Comparison of ENCODE assay signal across 8 cellular contexts in the genomic region with DNA sequence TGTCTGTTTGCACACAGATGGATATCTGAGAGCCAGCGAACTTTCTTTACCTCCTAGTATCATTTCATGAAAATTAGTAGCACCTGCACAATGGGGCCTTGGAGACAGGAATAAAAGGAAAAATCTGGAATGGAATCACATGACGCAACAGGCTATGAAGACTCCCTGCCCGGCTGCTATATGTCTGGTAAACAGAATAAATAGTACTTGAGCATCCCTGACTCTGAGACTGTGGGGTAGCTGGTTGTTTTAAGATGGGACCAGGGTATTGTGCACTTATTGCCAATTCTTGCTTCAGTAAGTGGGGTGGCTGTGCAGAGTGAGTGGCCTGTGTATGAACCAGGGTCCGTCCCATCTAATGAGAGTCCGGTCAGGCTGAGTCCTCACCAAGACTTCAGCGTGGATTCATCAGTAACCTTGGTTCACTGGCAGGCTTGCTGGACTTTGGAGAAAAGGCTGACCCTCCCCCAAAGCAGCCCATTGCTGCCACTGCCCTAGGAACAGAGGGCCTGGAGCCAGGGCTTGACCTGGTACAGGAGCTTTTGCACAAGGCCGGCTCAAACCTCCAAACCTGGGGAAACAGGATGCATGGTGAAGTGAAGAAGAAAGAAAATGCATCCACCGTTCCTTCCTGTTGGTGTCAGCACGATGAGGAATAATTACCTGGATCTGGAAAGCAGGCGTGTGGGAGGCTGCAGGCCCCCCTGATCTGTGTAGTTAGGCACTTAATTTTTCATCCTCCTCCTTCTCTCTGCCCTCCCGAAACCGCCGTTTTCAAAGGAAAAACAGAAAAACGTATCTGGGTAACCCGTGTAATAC.
DNase-seq lines count a peak whose midpoint lies in the region; ATAC-seq, FAIRE-seq and TF ChIP-seq lines count a peak whose summit lies in the region.

No MANE protein-coding gene starts in this region.

- FAIRE-seq in GM12891 (lab: Jason Lieb, UNC): no peak

- no peaks in the 10 kb centered on the region for H3K36me3 Mint-ChIP-seq in natural killer cell

- H3K9me3 Mint-ChIP-seq in natural killer cell: no peaks in the 10 kb centered on the region

- no peaks in the 10 kb centered on the region for H3K27me3 ChIP-seq in heart right ventricle

- TF ChIP-seq POLR2A in GM12891 (IDR thresholded peaks at IDR 0.05; ENCODE audit: low read depth, low read length): no peak

- ATAC-seq in heart right ventricle (no peak), left cardiac atrium (no peak), natural killer cell (no peak), HG02885 (IDR thresholded peaks at IDR 0.05; ENCODE audit: poor library complexity, unreplicated experiment) (no peak), HG03175 (IDR thresholded peaks at IDR 0.05; ENCODE audit: unreplicated experiment) (no peak)

- H3K27me3 Mint-ChIP-seq in natural killer cell (ENCODE audit: low read depth in 2 of 2): no peaks in the 10 kb centered on the region

- no peaks in the 10 kb centered on the region for H3K9me3 ChIP-seq in heart right ventricle

- H3K4me3 ChIP-seq in heart right ventricle (peak overlapping the region in 5 of 10 donors; percentile 53 to 71 (median 62)), choroid plexus epithelial cell (ENCODE audit: low read depth, low read length) (no peak overlapping the region)

- H3K27ac ChIP-seq in heart right ventricle: peak overlapping the region; percentile 93 to 99 (median 97)

- DNase-seq in heart right ventricle (no peak), left cardiac atrium (no peak), choroid plexus epithelial cell (ENCODE audit: low read depth) (peak; percentile 23), natural killer cell (no peak), GM12891 (ENCODE audit: insufficient read length, low spot score) (no peak)
- DNase-seq in stimulated activated CD4-positive, alpha-beta T cell treated with anti-CD3 and anti-CD28 coated beads, Interleukin-4, amount 100 ng/mL, for 24 hours: no peak

- TF ChIP-seq CTCF in heart right ventricle (IDR thresholded peaks at IDR 0.05) (no peak), choroid plexus epithelial cell (conservative IDR thresholded peaks at IDR 0.05; ENCODE audit: low read depth, low read length) (no peak), natural killer cell (IDR thresholded peaks at IDR 0.05) (no peak)

- 74 to 80% methylated on average over 15 of the region's 15 CpGs for WGBS in heart right ventricle, 2 donors

- H3K4me3 Mint-ChIP-seq in natural killer cell: peak overlapping the region; percentile 93

- peaks cover 47% of the 10 kb centered on the region in 2 donors for H3K4me1 Mint-ChIP-seq in natural killer cell

- H3K27ac Mint-ChIP-seq in natural killer cell: peak overlapping the region; percentile 99

- peaks cover 14 to 61% (median 44%) of the 10 kb centered on the region in 9 donors for H3K4me1 ChIP-seq in heart right ventricle

- intact Hi-C loops in heart right ventricle (cut with DNase I) (loop anchor here in 4 of 10 donors (5.0 kb wide), 3 partner anchors 70 to 315 kb away; partner anchors contain the start of gene TGIF1 (in 1 of the 4)), left cardiac atrium (cut with DNase I) (loop anchor here in 1 of 2 donors (10.0 kb wide), 1 partner anchor 67 kb away; no protein-coding TSS in a partner anchor), natural killer cell (cut with micrococcal nuclease) (no loop called here)

- peaks cover 0 to 11% (median 0%) of the 10 kb centered on the region in 9 donors for H3K36me3 ChIP-seq in heart right ventricle

TF ChIP-seq in GM12891, 5 proteins besides CTCF, POLR2A, EP300 and RAD21:
- TF ChIP-seq POU2F2 (IDR thresholded peaks at IDR 0.05; ENCODE audit: low read depth, low read length) (no peak), PAX5 (IDR thresholded peaks at IDR 0.05; ENCODE audit: insufficient read depth, low read length, severe bottlenecking) (no peak), SPI1 (IDR thresholded peaks at IDR 0.05; ENCODE audit: low read depth, low read length) (no peak), POLR2AphosphoS5 (IDR thresholded peaks at IDR 0.05; ENCODE audit: low read depth, low read length) (no peak), TAF1 (IDR thresholded peaks at IDR 0.05; ENCODE audit: low read depth, low read length) (no peak)
